1 cellular context compared by ENCODE assay signal in the genomic region with DNA sequence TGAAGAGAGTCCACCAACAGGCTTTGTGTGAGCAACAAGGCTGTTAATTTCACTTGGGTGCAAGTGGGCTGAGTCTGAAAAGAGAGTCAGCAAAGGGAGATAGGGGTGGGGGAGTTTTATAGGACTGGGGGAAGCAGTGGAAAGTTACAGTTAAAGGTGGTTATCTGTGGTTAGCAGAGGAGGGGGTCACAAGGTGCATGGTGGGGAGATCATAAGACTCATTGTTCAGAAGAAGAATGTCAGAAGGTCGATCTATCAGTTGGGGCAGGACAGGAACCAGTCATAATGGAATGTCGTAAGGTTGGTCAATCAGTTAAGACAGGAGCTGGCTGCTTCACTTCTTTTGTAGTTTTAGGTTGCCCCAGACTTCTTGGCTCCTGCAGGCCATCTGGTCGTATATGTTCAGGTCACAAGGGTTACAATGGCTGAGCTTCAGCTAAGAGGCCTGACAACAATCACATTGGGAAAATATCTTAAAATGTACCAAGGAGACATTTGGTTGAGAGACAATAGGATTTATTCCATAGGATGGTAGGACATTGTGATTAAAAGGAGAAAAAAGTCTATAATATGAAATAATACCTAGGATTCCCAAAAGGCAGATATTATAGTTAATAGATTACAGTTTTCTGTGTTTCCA.
TF ChIP-seq lines count a peak whose summit lies in the region.

No MANE protein-coding gene starts in this region.

TF ChIP-seq in K562, 482 proteins besides CTCF, POLR2A, EP300 and RAD21 (continued from another document):
- TF ChIP-seq NFE2L1 (tag; IDR thresholded peaks at IDR 0.05; ENCODE audit: borderline replicate concordance, low read depth) (no peak), HOXB6 (CRISPR knock-in tag; IDR thresholded peaks at IDR 0.05; ENCODE audit: borderline replicate concordance) (no peak), CXXC5 (CRISPR knock-in tag; IDR thresholded peaks at IDR 0.05) (peak; percentile 57), SREBF1 (IDR thresholded peaks at IDR 0.05; ENCODE audit: borderline replicate concordance, low read depth, low read length) (no peak), HSF4 (CRISPR knock-in tag; IDR thresholded peaks at IDR 0.05; ENCODE audit: borderline replicate concordance) (peak; percentile 85; the same call in 1 of the 2 replicates), E2F6 (IDR thresholded peaks at IDR 0.05; ENCODE audit: borderline replicate concordance in 1 of 2, extremely low read depth in 1 of 2, insufficient read depth in 1 of 2, insufficient read length in 1 of 2, low read depth in 1 of 2, low read length in 1 of 2, poor library complexity in 1 of 2, severe bottlenecking in 1 of 2) (no peak), ZNF263 (CRISPR knock-in tag; IDR thresholded peaks at IDR 0.05; ENCODE audit: borderline replicate concordance) (no peak), DMBX1 (CRISPR knock-in tag; IDR thresholded peaks at IDR 0.05; ENCODE audit: borderline replicate concordance) (peak; percentile 98), NFIC (IDR thresholded peaks at IDR 0.05) (peak; percentile 73), TAL1 (IDR thresholded peaks at IDR 0.05) (peak; percentile 79; the same call in 1 of the 2 replicates), TARDBP (IDR thresholded peaks at IDR 0.05) (no peak), SMAD2 (IDR thresholded peaks at IDR 0.05; ENCODE audit: low read depth, low read length) (no peak), MLX (CRISPR knock-in tag; conservative IDR thresholded peaks at IDR 0.05) (no peak), MTA2 (IDR thresholded peaks at IDR 0.05; ENCODE audit: low read depth) (peak; percentile 36; the same call in 1 of the 2 replicates), EWSR1 (IDR thresholded peaks at IDR 0.05; ENCODE audit: borderline replicate concordance, low read depth, partially characterized antibody) (no peak)
- TF ChIP-seq, protein P1, sequence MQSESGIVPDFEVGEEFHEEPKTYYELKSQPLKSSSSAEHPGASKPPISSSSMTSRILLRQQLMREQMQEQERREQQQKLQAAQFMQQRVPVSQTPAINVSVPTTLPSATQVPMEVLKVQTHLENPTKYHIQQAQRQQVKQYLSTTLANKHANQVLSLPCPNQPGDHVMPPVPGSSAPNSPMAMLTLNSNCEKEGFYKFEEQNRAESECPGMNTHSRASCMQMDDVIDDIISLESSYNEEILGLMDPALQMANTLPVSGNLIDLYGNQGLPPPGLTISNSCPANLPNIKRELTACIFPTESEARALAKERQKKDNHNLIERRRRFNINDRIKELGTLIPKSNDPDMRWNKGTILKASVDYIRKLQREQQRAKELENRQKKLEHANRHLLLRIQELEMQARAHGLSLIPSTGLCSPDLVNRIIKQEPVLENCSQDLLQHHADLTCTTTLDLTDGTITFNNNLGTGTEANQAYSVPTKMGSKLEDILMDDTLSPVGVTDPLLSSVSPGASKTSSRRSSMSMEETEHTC (IDR thresholded peaks at IDR 0.05): no peak
- TF ChIP-seq, protein P2, sequence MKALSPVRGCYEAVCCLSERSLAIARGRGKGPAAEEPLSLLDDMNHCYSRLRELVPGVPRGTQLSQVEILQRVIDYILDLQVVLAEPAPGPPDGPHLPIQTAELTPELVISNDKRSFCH (CRISPR knock-in tag; IDR thresholded peaks at IDR 0.05): no peak
- TF ChIP-seq, protein P2 (tag; IDR thresholded peaks at IDR 0.05): peak; percentile 36; the same call in 1 of the 2 replicates
